Comparison of ENCODE assay signal across 26 cellular contexts in genomic region chr6:112207131-112207530, GRCh38. TPM values are rescaled to one million over a fixed set of nuclear protein-coding genes. Genes with fewer than 3 reads are reported as not detected.
"Had no signal": no experiment of that assay in that cellular context is flagged by ENCODE, and none has a peak within 500 bp of the region (broad histone marks: within the 10 kb centered on the region; RNA-seq: fewer than 3 reads in every experiment).

No MANE protein-coding gene starts in this region.

- H3K9me3 Mint-ChIP-seq: activated naive CD4-positive, alpha-beta T cell treated with anti-CD3 and anti-CD28 coated beads for 36 hours; natural killer cell; stimulated activated naive CD8-positive, alpha-beta T cell treated with anti-CD3 and anti-CD28 coated beads, Interleukin-15, Interleukin-2, amounts not matched to agents 100 ng/mL and 50 ng/mL, for 24 hours had no signal

- FAIRE-seq: endometrium, pancreas had no signal

- H3K27ac ChIP-seq: cardiac muscle cell, foreskin keratinocyte, neutrophil, pancreas, psoas muscle, right atrium auricular region, transverse colon had no signal

- H3K36me3 ChIP-seq: neutrophil, pancreas, transverse colon, uterus had no signal

- ATAC-seq: foreskin keratinocyte, left cardiac atrium, natural killer cell, pancreas, psoas muscle had no signal

- H3K4me1 ChIP-seq: pancreas, psoas muscle had no signal

- DNase-seq: activated CD4-positive, alpha-beta memory T cell treated with anti-CD3 and anti-CD28 coated beads for 36 hours; activated CD4-positive, alpha-beta T cell treated with anti-CD3 and anti-CD28 coated beads for 48 hours; activated CD4-positive, CD25-positive, alpha-beta regulatory T cell; activated naive CD4-positive, alpha-beta T cell treated with anti-CD3 and anti-CD28 coated beads for 36 hours; activated naive CD8-positive, alpha-beta T cell treated with anti-CD3 and anti-CD28 coated beads, Interleukin-2, amount 10 ng/mL, durations not matched to agents 7 days and 5 days; activated T-cell treated with anti-CD3 and anti-CD28 coated beads, Interleukin-2, amount 50 U/mL, for 48 hours; amniotic stem cell; cortex of kidney; erythroblast; foreskin keratinocyte; glutamatergic neuron; hippocampal formation; left cardiac atrium; midbrain; natural killer cell; pancreas; psoas muscle; stimulated activated CD4-positive, alpha-beta T cell treated with anti-CD3 and anti-CD28 coated beads, Interleukin-4, amount 100 ng/mL, for 4 hours; transverse colon; uterus had no signal

- H3K9me3 ChIP-seq: neutrophil, pancreas, psoas muscle, right atrium auricular region, transverse colon, uterus had no signal

- H3K4me3 ChIP-seq: cardiac muscle cell, pancreas, psoas muscle, right atrium auricular region, transverse colon, uterus had no signal

- H3K27ac Mint-ChIP-seq: activated CD4-positive, alpha-beta memory T cell treated with anti-CD3 and anti-CD28 coated beads for 36 hours; activated naive CD4-positive, alpha-beta T cell treated with anti-CD3 and anti-CD28 coated beads for 36 hours; activated naive CD8-positive, alpha-beta T cell treated with anti-CD3 and anti-CD28 coated beads, Interleukin-2, amount 10 ng/mL, durations not matched to agents 7 days and 5 days; natural killer cell; stimulated activated naive CD8-positive, alpha-beta T cell treated with anti-CD3 and anti-CD28 coated beads, Interleukin-15, Interleukin-2, amounts not matched to agents 100 ng/mL and 50 ng/mL, for 24 hours; T-helper 1 cell treated with Interleukin-12 subunit alpha and Interleukin-12 subunit beta and Interleukin-4 antibody, amounts not matched to agents 30 μg/mL and 1 μg/mL, for 36 hours had no signal

- H3K36me3 Mint-ChIP-seq: activated CD4-positive, alpha-beta memory T cell treated with anti-CD3 and anti-CD28 coated beads for 36 hours; natural killer cell had no signal

- H3K27me3 ChIP-seq: cardiac muscle cell, foreskin keratinocyte, neutrophil, pancreas, right atrium auricular region, transverse colon, uterus had no signal

- H3K4me1 Mint-ChIP-seq: activated naive CD8-positive, alpha-beta T cell treated with anti-CD3 and anti-CD28 coated beads, Interleukin-2, amount 10 ng/mL, durations not matched to agents 7 days and 5 days had no signal

- H3K4me3 Mint-ChIP-seq: activated CD4-positive, alpha-beta memory T cell treated with anti-CD3 and anti-CD28 coated beads for 36 hours; activated naive CD4-positive, alpha-beta T cell treated with anti-CD3 and anti-CD28 coated beads for 36 hours; activated naive CD8-positive, alpha-beta T cell treated with anti-CD3 and anti-CD28 coated beads, Interleukin-2, amount 10 ng/mL, durations not matched to agents 7 days and 5 days; natural killer cell; stimulated activated naive CD8-positive, alpha-beta T cell treated with anti-CD3 and anti-CD28 coated beads, Interleukin-15, Interleukin-2, amounts not matched to agents 100 ng/mL and 50 ng/mL, for 24 hours; T-helper 1 cell treated with Interleukin-12 subunit alpha and Interleukin-12 subunit beta and Interleukin-4 antibody, amounts not matched to agents 30 μg/mL and 1 μg/mL, for 36 hours had no signal

RNA-seq across cellular contexts. Expression of gene LAMA4, which starts 47.2 kb away (rescaled TPM):
- total RNA-seq: activated CD4-positive, alpha-beta memory T cell treated with anti-CD3 and anti-CD28 coated beads for 36 hours; activated naive CD4-positive, alpha-beta T cell treated with anti-CD3 and anti-CD28 coated beads for 36 hours; activated naive CD8-positive, alpha-beta T cell treated with anti-CD3 and anti-CD28 coated beads, Interleukin-2, amount 10 ng/mL, durations not matched to agents 7 days and 5 days; foreskin keratinocyte; natural killer cell had no signal
